Comparison of ENCODE assay signal across 16 cellular contexts in genomic region chr6:44920952-44921491, GRCh38.
DNase-seq lines count a peak whose midpoint lies in the region; ATAC-seq, FAIRE-seq and TF ChIP-seq lines count a peak whose summit lies in the region.
"Had no signal": no experiment of that assay in that cellular context is flagged by ENCODE, and none has a peak within 500 bp of the region (broad histone marks: within the 10 kb centered on the region; RNA-seq: fewer than 3 reads in every experiment).

No MANE protein-coding gene starts in this region.

- peaks cover 59% of the 10 kb centered on the region for H3K4me1 Mint-ChIP-seq in stimulated activated naive CD8-positive, alpha-beta T cell treated with anti-CD3 and anti-CD28 coated beads, Interleukin-15, Interleukin-2, amounts not matched to agents 100 ng/mL and 50 ng/mL, for 24 hours (ENCODE audit: low read depth)
- H3K4me1 Mint-ChIP-seq in T-cell: peaks cover 41 to 60% (median 47%) of the 10 kb centered on the region in 3 donors

- ATAC-seq in stimulated activated naive CD8-positive, alpha-beta T cell treated with anti-CD3 and anti-CD28 coated beads, Interleukin-15, Interleukin-2, amounts not matched to agents 100 U/mL and 50 U/mL, for 24 hours: no peak
- ATAC-seq in T-cell (replicated peaks in 1 of 4) (no peak), left ventricle myocardium superior (peak; percentile 87)
- ATAC-seq: Panc1 had no signal

- peaks cover 4% of the 10 kb centered on the region for H3K36me3 Mint-ChIP-seq in stimulated activated naive CD8-positive, alpha-beta T cell treated with anti-CD3 and anti-CD28 coated beads, Interleukin-15, Interleukin-2, amounts not matched to agents 100 ng/mL and 50 ng/mL, for 24 hours (ENCODE audit: low read depth)
- H3K36me3 Mint-ChIP-seq in T-cell: peaks cover 17% of the 10 kb centered on the region
- H3K36me3 Mint-ChIP-seq: mesothelial cell of epicardium had no signal

- POLR2A ChIA-PET in T-cell (lab: Charles Lee): interaction anchor here in 1 of 2 donors (0.6 kb wide), 1 partner anchor 30 kb away, joined by 5 read pairs; no protein-coding TSS in a partner anchor

- FAIRE-seq in H54 (lab: Jason Lieb, UNC): no peak
- FAIRE-seq: H1 had no signal

- no peaks in the 10 kb centered on the region for H3K27me3 Mint-ChIP-seq in stimulated activated naive CD8-positive, alpha-beta T cell treated with anti-CD3 and anti-CD28 coated beads, Interleukin-15, Interleukin-2, amounts not matched to agents 100 ng/mL and 50 ng/mL, for 24 hours
- H3K27me3 Mint-ChIP-seq in T-cell: no peaks in the 10 kb centered on the region

- intact Hi-C loops in left ventricle myocardium superior (cut with micrococcal nuclease): no loop called here

- no peak for DNase-seq in stimulated activated naive CD8-positive, alpha-beta T cell treated with anti-CD3 and anti-CD28 coated beads, Interleukin-15, Interleukin-2, amounts not matched to agents 100 U/mL and 50 U/mL, for 24 hours
- no peak for DNase-seq in T-cell
- no peak for DNase-seq in left ventricle myocardium superior
- no peak for DNase-seq in DMS79 treated with DMSO at 0.1 percent for 48 hours (lab: John Stamatoyannopoulos, UW)
- no peak for DNase-seq in globus pallidus (ENCODE audit: low spot score)
- DNase-seq in H54 (ENCODE audit: insufficient read length, low spot score): no peak
- no peak for DNase-seq in T-helper 2 cell
- DNase-seq: activated CD4-positive, alpha-beta T cell treated with anti-CD3 and anti-CD28 coated beads, Interleukin-2, amount 50 U/mL, for 1 hour; effector CD4-positive, alpha-beta T cell; NCI-H1092 treated with DMSO at 0.1 percent for 48 hours; NCI-H2227 treated with DMSO at 0.1 percent for 48 hours; nucleus accumbens had no signal

- no peak overlapping the region for H3K4me3 Mint-ChIP-seq in stimulated activated naive CD8-positive, alpha-beta T cell treated with anti-CD3 and anti-CD28 coated beads, Interleukin-15, Interleukin-2, amounts not matched to agents 100 ng/mL and 50 ng/mL, for 24 hours
- no peak overlapping the region for H3K4me3 Mint-ChIP-seq in T-cell
- H3K4me3 Mint-ChIP-seq: mesothelial cell of epicardium had no signal

- H3K9me3 Mint-ChIP-seq in stimulated activated naive CD8-positive, alpha-beta T cell treated with anti-CD3 and anti-CD28 coated beads, Interleukin-15, Interleukin-2, amounts not matched to agents 100 ng/mL and 50 ng/mL, for 24 hours: no peaks in the 10 kb centered on the region
- H3K9me3 Mint-ChIP-seq in T-cell: no peaks in the 10 kb centered on the region
- H3K9me3 Mint-ChIP-seq: mesothelial cell of epicardium had no signal

- CTCF ChIA-PET in T-cell (lab: Charles Lee): no interaction called here

- no peak for TF ChIP-seq POLR2A in H54 (IDR thresholded peaks at IDR 0.05; ENCODE audit: low read depth, low read length)

- H3K27ac Mint-ChIP-seq in stimulated activated naive CD8-positive, alpha-beta T cell treated with anti-CD3 and anti-CD28 coated beads, Interleukin-15, Interleukin-2, amounts not matched to agents 100 ng/mL and 50 ng/mL, for 24 hours: peak overlapping the region; percentile 72
- peak overlapping the region; percentile 17 to 83 for H3K27ac Mint-ChIP-seq in T-cell
- H3K27ac Mint-ChIP-seq: mesothelial cell of epicardium had no signal
